8 cellular contexts compared by ENCODE assay signal in the genomic region with DNA sequence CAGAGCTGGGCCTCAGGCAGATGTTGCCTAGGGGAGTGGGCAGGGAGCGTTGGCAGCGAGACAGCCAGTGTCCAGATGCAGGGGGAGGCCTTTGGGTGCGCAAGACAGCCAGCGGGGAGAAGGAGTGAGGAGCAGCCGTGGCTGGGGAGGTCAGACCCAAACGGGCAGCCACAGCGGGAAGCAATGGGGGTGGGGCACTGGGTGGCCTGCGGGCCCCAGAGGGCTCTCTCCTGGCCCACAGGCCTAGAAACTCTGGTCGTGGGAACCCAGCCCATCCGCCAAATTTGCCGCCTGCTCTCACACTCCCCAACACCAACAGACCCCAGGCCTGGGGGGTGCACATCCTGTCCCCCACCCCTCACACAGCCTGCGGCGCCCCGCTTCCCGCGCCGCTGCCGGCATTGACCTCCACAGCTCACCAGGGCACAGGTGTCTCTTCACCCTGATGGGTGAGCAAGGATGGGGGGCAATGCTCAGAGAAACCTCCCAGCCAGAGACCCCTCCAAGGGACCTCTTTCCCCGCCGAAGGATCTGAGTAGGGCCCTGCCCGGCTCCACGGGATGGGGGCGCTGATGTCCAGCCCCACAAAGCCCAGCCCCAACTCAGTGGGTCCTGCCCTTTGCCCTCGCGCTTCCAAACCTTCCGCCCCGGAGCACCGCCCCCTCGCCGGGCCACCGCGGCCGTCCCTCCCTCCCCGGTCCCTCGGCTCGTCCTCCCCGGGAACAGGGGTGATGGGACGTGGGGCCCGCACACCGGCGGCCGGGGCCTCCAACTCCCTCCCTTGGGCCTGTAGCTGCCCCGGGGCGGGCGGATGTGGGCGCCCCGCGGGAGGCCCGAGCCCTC.
DNase-seq lines count a peak whose midpoint lies in the region; ATAC-seq and TF ChIP-seq lines count a peak whose summit lies in the region.

No MANE protein-coding gene starts in this region.

- no peaks in the 10 kb centered on the region for H3K9me3 Mint-ChIP-seq in nephron

- no peaks in the 10 kb centered on the region for H3K36me3 Mint-ChIP-seq in nephron (ENCODE audit: low read depth)

- peak overlapping the region; percentile 91 to 98 (median 96) for H3K27ac ChIP-seq in BLaER1 treated with 17β-estradiol and CSF1 and Interleukin-3, amounts not matched to agents 10 nM and 100 nM

- ATAC-seq in GM21381 (IDR thresholded peaks at IDR 0.05; ENCODE audit: unreplicated experiment) (peak; percentile 40), GM18858 (IDR thresholded peaks at IDR 0.05; ENCODE audit: unreplicated experiment) (no peak)

- no peaks in the 10 kb centered on the region for H3K27me3 Mint-ChIP-seq in nephron (ENCODE audit: low read depth)

- no peaks in the 10 kb centered on the region for H3K9me3 ChIP-seq in BLaER1 treated with 17β-estradiol and CSF1 and Interleukin-3, amounts not matched to agents 10 nM and 100 nM (replicated peaks in 1 of 11)

- peaks cover 0 to 37% (median 15%) of the 10 kb centered on the region in 11 experiments; a peak in 11 of 22 replicates for H3K36me3 ChIP-seq in BLaER1 treated with 17β-estradiol and CSF1 and Interleukin-3, amounts not matched to agents 10 nM and 100 nM

- peak overlapping the region; percentile 90 to 100 (median 99) for H3K4me2 ChIP-seq in BLaER1 treated with 17β-estradiol and CSF1 and Interleukin-3, amounts not matched to agents 10 nM and 100 nM

- H3K27me3 ChIP-seq in BLaER1 treated with 17β-estradiol and CSF1 and Interleukin-3, amounts not matched to agents 10 nM and 100 nM = no peaks in the 10 kb centered on the region

- H3K27ac Mint-ChIP-seq in nephron = peak overlapping the region; percentile 92 to 96 (median 94)

- no peak for DNase-seq in LNCaP clone FGC (ENCODE audit: low read depth)
- DNase-seq in activated T-cell treated with anti-CD3 and anti-CD28 coated beads, Interleukin-2, amount 50 U/mL, for 1 hour = peak; percentile 60
- DNase-seq in fibroblast of gingiva (ENCODE audit: low read depth) = peak; percentile 55
- no peak for DNase-seq in NCI-H1436 (lab: John Stamatoyannopoulos, UW)

- peak overlapping the region; percentile 91 to 98 (median 96) for H3K9ac ChIP-seq in BLaER1 treated with 17β-estradiol and CSF1 and Interleukin-3, amounts not matched to agents 10 nM and 100 nM

- peaks cover 0 to 52% (median 37%) of the 10 kb centered on the region in 11 experiments; a peak in 15 of 22 replicates for H4K20me1 ChIP-seq in BLaER1 treated with 17β-estradiol and CSF1 and Interleukin-3, amounts not matched to agents 10 nM and 100 nM

- peak overlapping the region; percentile 89 to 94 (median 94) for H3K4me3 Mint-ChIP-seq in nephron

- H3K4me1 Mint-ChIP-seq in nephron = peaks cover 69% of the 10 kb centered on the region

- peaks cover 79 to 89% (median 82%) of the 10 kb centered on the region in 10 experiments for H3K4me1 ChIP-seq in BLaER1 treated with 17β-estradiol and CSF1 and Interleukin-3, amounts not matched to agents 10 nM and 100 nM

- H3K4me3 ChIP-seq in BLaER1 treated with 17β-estradiol and CSF1 and Interleukin-3, amounts not matched to agents 10 nM and 100 nM = peak overlapping the region; percentile 83 to 92 (median 88)
- H3K4me3 ChIP-seq in LNCaP clone FGC (ENCODE audit: low read depth, low read length) = peak overlapping the region; percentile 70

- TF ChIP-seq CTCF in LNCaP clone FGC (IDR thresholded peaks at IDR 0.05; ENCODE audit: control insufficient read depth, extremely low read depth, insufficient read depth) (peak; percentile 30), nephron (IDR thresholded peaks at IDR 0.05; ENCODE audit: unreplicated experiment in 3 of 3) (peak in 2 of 3 experiments; percentile 19 to 30)

Comparison
In these comparisons a context has a peak if more than half of its experiments do, and no peak if none do; other contexts are left out.
1. DNase-seq: peak in activated T-cell treated with anti-CD3 and anti-CD28 coated beads, Interleukin-2, amount 50 U/mL, for 1 hour (single experiment) and fibroblast of gingiva (single experiment); none in LNCaP clone FGC (single experiment) and NCI-H1436 (single experiment).